In genomic region chrY:2950655-2951054, GRCh38 we compare ENCODE assay signal across 15 cellular contexts. TPM values are rescaled to one million over a fixed set of nuclear protein-coding genes. Genes with fewer than 3 reads are reported as not detected.
"Had no signal": no experiment of that assay in that cellular context is flagged by ENCODE, and none has a peak within 500 bp of the region (broad histone marks: within the 10 kb centered on the region; RNA-seq: fewer than 3 reads in every experiment).

No MANE protein-coding gene starts in this region.

- H3K27me3 ChIP-seq: cardiac muscle cell, colonic mucosa, heart left ventricle, transverse colon had no signal

- ATAC-seq: heart left ventricle, right cardiac atrium had no signal

- FAIRE-seq: frontal cortex, small intestine had no signal

- H3K9me3 ChIP-seq: colonic mucosa, heart left ventricle, transverse colon had no signal

- H3K36me3 Mint-ChIP-seq: naive B cell had no signal

- DNase-seq: activated CD4-positive, CD25-positive, alpha-beta regulatory T cell treated with anti-CD3 and anti-CD28 coated beads, Interleukin-2, amount 50 U/mL, for 72 hours; activated T-cell treated with anti-CD3 and anti-CD28 coated beads for 4 hours; colonic mucosa; effector CD8-positive, alpha-beta T cell; heart left ventricle; naive B cell; posterior cingulate gyrus; right cardiac atrium; small intestine; substantia nigra; transverse colon had no signal

- H3K27me3 Mint-ChIP-seq: naive B cell had no signal

- H3K9me3 Mint-ChIP-seq: naive B cell; T-helper 2 cell treated with Interferon-gamma antibody and Interleukin-4, amounts not matched to agents 5 μg/mL and 100 μg/mL, for 36 hours had no signal

- H3K27ac Mint-ChIP-seq: T-helper 2 cell treated with Interferon-gamma antibody and Interleukin-4, amounts not matched to agents 5 μg/mL and 100 μg/mL, for 36 hours had no signal

- H3K4me3 ChIP-seq: cardiac muscle cell, colonic mucosa, heart left ventricle, transverse colon had no signal

- H3K4me1 ChIP-seq: colonic mucosa had no signal

- H3K36me3 ChIP-seq: cardiac muscle cell, colonic mucosa, transverse colon had no signal

- H3K27ac ChIP-seq: cardiac muscle cell, colonic mucosa, heart left ventricle, transverse colon had no signal

- H3K4me3 Mint-ChIP-seq: T-helper 2 cell treated with Interferon-gamma antibody and Interleukin-4, amounts not matched to agents 5 μg/mL and 100 μg/mL, for 36 hours had no signal

RNA-seq across cellular contexts. Expression of gene ZFY, which starts 15.5 kb away (rescaled TPM):
- total RNA-seq: cardiac muscle cell, fibroblast of lung had no signal
